Comparison of ENCODE assay signal across 13 cellular contexts in the genomic region with DNA sequence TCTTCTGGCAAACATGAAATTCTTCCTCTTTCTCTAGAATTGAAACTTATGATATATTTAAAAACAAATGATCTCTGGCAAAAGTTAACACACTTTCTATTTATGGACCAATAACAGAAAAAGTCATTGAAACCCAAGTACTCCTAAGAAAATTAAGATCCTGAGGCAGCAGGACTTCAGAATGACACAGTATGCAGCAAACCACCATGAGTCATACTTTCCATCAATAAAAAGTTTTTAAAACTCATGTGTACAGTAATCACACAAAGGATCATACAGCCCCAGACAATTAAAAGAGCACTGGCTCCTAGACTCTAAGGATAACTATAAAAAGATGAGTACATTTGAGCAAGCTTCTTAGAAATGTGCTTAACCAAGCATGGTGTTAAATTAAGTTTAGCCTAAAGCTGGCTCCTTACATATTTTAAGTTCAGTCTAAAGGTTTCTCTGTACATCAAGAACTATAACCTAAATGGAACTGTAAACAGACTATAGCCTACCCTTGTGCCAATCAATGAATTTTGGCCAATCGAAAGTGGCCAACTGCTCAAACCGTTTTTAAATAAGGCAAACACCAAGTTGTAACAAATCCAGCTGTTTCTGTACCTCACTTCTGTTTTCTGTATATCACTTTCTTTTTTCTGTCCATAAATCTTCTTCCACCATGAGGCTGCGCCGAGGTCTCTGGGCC.
A peak's percentile ranks its signal among the peaks of the same experiment; 100 is the strongest.
DNase-seq lines count a peak whose midpoint lies in the region; FAIRE-seq and TF ChIP-seq lines count a peak whose summit lies in the region.
"Had no signal": no experiment of that assay in that cellular context is flagged by ENCODE, and none has a peak within 500 bp of the region (broad histone marks: within the 10 kb centered on the region; RNA-seq: fewer than 3 reads in every experiment).

No MANE protein-coding gene starts in this region.

- H3K9me1 ChIP-seq in keratinocyte (ENCODE audit: control insufficient read depth, extremely low read depth, insufficient read depth, low read length): no peaks in the 10 kb centered on the region

- H3K9me3 ChIP-seq in keratinocyte (ENCODE audit: control insufficient read depth, low read depth, low read length): no peaks in the 10 kb centered on the region

- no peak overlapping the region for H3K9ac ChIP-seq in keratinocyte (ENCODE audit: control insufficient read depth, extremely low read depth, insufficient read depth, low read length)

- dilution Hi-C loops in keratinocyte (cut with MboI; ENCODE audit: extremely low pct_ligation_motif_present, low sequenced_read_pairs): no loop called here

- H3K9me3 Mint-ChIP-seq in activated T-helper 2 cell treated with anti-CD3 and anti-CD28 coated beads, Interferon-gamma antibody, Interleukin-2, Interleukin-4, amounts not matched to agents 10 μg/mL and 5 μg/mL and 100 μg/mL, durations not matched to agents 14 hours and 24 hours and 36 hours: no peaks in the 10 kb centered on the region

- H3K4me1 Mint-ChIP-seq in activated T-helper 2 cell treated with anti-CD3 and anti-CD28 coated beads, Interferon-gamma antibody, Interleukin-2, Interleukin-4, amounts not matched to agents 10 μg/mL and 5 μg/mL and 100 μg/mL, durations not matched to agents 14 hours and 24 hours and 36 hours (ENCODE audit: low read depth): peaks cover 6% of the 10 kb centered on the region

- no peak for TF ChIP-seq CTCF in keratinocyte (optimal IDR thresholded peaks at IDR 0.05 in 1 of 3, IDR thresholded peaks at IDR 0.05 in 1 of 3, conservative IDR thresholded peaks at IDR 0.05 in 1 of 3; ENCODE audit: extremely low read depth in 1 of 3, insufficient read depth in 2 of 3, low read length in 3 of 3)
- no peak for TF ChIP-seq CTCF in GM13976 (IDR thresholded peaks at IDR 0.05; ENCODE audit: borderline replicate concordance, control extremely low read depth, extremely low read depth, insufficient read depth, missing control alignments)

- no peak overlapping the region for H3K4me3 Mint-ChIP-seq in activated T-helper 2 cell treated with anti-CD3 and anti-CD28 coated beads, Interferon-gamma antibody, Interleukin-2, Interleukin-4, amounts not matched to agents 10 μg/mL and 5 μg/mL and 100 μg/mL, durations not matched to agents 14 hours and 24 hours and 36 hours (ENCODE audit: low read depth)

- no peak overlapping the region for H2AFZ ChIP-seq in keratinocyte (ENCODE audit: control insufficient read depth, low read length)

- H3K27me3 ChIP-seq in keratinocyte (ENCODE audit: control insufficient read depth, extremely low read depth, insufficient read depth, low read length): no peaks in the 10 kb centered on the region

- H3K27ac ChIP-seq in keratinocyte (ENCODE audit: control insufficient read depth, insufficient read depth, low read length): no peak overlapping the region

- H3K4me1 ChIP-seq in keratinocyte (ENCODE audit: control insufficient read depth, extremely low read depth, insufficient read depth, low read length): peaks cover 6% of the 10 kb centered on the region

- peak overlapping the region; percentile 30 for H3K27ac Mint-ChIP-seq in activated T-helper 2 cell treated with anti-CD3 and anti-CD28 coated beads, Interferon-gamma antibody, Interleukin-2, Interleukin-4, amounts not matched to agents 10 μg/mL and 5 μg/mL and 100 μg/mL, durations not matched to agents 14 hours and 24 hours and 36 hours

- DNase-seq in AG08395 (ENCODE audit: low spot score) (peak; percentile 71), HPDE6-E6E7 (ENCODE audit: extremely low spot score) (peak; percentile 9), keratinocyte (ENCODE audit: low read depth, low spot score) (peak; percentile 59), NCI-H2227 treated with DMSO at 0.1 percent for 48 hours (lab: John Stamatoyannopoulos, UW) (no peak), mesenteric fat pad (ENCODE audit: low spot score) (no peak), GM13976 (ENCODE audit: low spot score) (no peak), NCI-H2107 treated with DMSO at 0.1 percent for 48 hours (lab: John Stamatoyannopoulos, UW; ENCODE audit: unreplicated experiment) (no peak)
- DNase-seq in activated T-helper 2 cell treated with anti-CD3 and anti-CD28 coated beads, Interferon-gamma antibody, Interleukin-2, Interleukin-4, amounts not matched to agents 10 μg/mL and 5 μg/mL and 100 μg/mL, durations not matched to agents 14 hours and 24 hours and 36 hours (ENCODE audit: low spot score): no peak
- DNase-seq: aorta, NCI-H1694 treated with DMSO at 0.1 percent for 48 hours, right cardiac atrium, substantia nigra, T1000 had no signal

- H3K36me3 ChIP-seq in keratinocyte (ENCODE audit: control insufficient read depth in 2 of 2, extremely low read depth in 1 of 2, insufficient read depth in 2 of 2, low read length in 2 of 2): no peaks in the 10 kb centered on the region

- H3K27me3 Mint-ChIP-seq in activated T-helper 2 cell treated with anti-CD3 and anti-CD28 coated beads, Interferon-gamma antibody, Interleukin-2, Interleukin-4, amounts not matched to agents 10 μg/mL and 5 μg/mL and 100 μg/mL, durations not matched to agents 14 hours and 24 hours and 36 hours (ENCODE audit: low read depth): no peaks in the 10 kb centered on the region

- intact Hi-C loops in activated T-helper 2 cell treated with anti-CD3 and anti-CD28 coated beads, Interferon-gamma antibody, Interleukin-2, Interleukin-4, amounts not matched to agents 10 μg/mL and 5 μg/mL and 100 μg/mL, durations not matched to agents 14 hours and 24 hours and 36 hours (cut with micrococcal nuclease): no loop called here

- no peaks in the 10 kb centered on the region for H3K36me3 Mint-ChIP-seq in activated T-helper 2 cell treated with anti-CD3 and anti-CD28 coated beads, Interferon-gamma antibody, Interleukin-2, Interleukin-4, amounts not matched to agents 10 μg/mL and 5 μg/mL and 100 μg/mL, durations not matched to agents 14 hours and 24 hours and 36 hours (ENCODE audit: low read depth)

- peak; percentile 44 for FAIRE-seq in keratinocyte (lab: Jason Lieb, UNC)

- no peaks in the 10 kb centered on the region for H3K79me2 ChIP-seq in keratinocyte (ENCODE audit: control insufficient read depth, insufficient read depth, low read length)

- no peaks in the 10 kb centered on the region for H4K20me1 ChIP-seq in keratinocyte (ENCODE audit: control insufficient read depth, extremely low read depth, insufficient read depth, low read length)

- H3K4me3 ChIP-seq in keratinocyte (ENCODE audit: control insufficient read depth in 2 of 3, extremely low read depth in 1 of 3, insufficient read depth in 2 of 3, low read depth in 1 of 3, low read length in 3 of 3): no peak overlapping the region

- no peak overlapping the region for H3K4me2 ChIP-seq in keratinocyte (ENCODE audit: control insufficient read depth, extremely low read depth, insufficient read depth, low read depth, low read length)

- in situ Hi-C loops in GM13976 (cut with MboI; ENCODE audit: low sequenced_read_pairs, unreplicated experiment): no loop called here

Comparison
In these comparisons a context has a peak if more than half of its experiments do, and no peak if none do; other contexts are left out.
1. DNase-seq: peak in AG08395 (single experiment), HPDE6-E6E7 (single experiment) and keratinocyte (single experiment); none in activated T-helper 2 cell treated with anti-CD3 and anti-CD28 coated beads, Interferon-gamma antibody, Interleukin-2, Interleukin-4, amounts not matched to agents 10 μg/mL and 5 μg/mL and 100 μg/mL, durations not matched to agents 14 hours and 24 hours and 36 hours (single experiment), NCI-H2227 treated with DMSO at 0.1 percent for 48 hours (single experiment), mesenteric fat pad (single experiment), GM13976 (single experiment) and NCI-H2107 treated with DMSO at 0.1 percent for 48 hours (single experiment).